ENCODE assay signal across 24 cellular contexts in the genomic region with DNA sequence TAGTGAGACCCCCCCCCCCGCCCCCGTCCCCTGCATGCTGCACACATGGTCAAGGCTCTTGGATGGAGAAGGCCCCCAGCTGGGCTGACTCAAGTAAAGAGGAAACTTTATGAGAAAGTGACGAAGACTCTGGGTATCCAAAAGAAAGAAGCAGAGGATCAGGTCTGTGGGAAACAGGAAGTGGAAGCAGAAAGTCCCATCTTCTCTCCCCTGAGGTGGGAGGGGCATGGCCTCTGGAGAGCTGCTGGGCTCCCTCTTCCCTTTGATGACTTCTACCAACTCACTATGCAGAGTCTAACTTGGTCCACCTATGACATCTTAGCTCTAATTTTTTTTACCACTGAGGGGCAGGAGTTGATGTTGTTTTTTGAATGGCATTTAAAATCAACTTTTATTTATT. TPM values are rescaled to one million over a fixed set of nuclear protein-coding genes. Genes with fewer than 3 reads are reported as not detected.
DNase-seq lines count a peak whose midpoint lies in the region; ATAC-seq and TF ChIP-seq lines count a peak whose summit lies in the region.
"Had no signal": no experiment of that assay in that cellular context is flagged by ENCODE, and none has a peak within 500 bp of the region (broad histone marks: within the 10 kb centered on the region; RNA-seq: fewer than 3 reads in every experiment).

No MANE protein-coding gene starts in this region.

- H3K4me3 ChIP-seq in cardiac muscle cell (no peak overlapping the region), PC-3 (ENCODE audit: low read length) (no peak overlapping the region), testis (no peak overlapping the region)
- H3K4me3 ChIP-seq: ovary, SJSA1, vagina had no signal

- H3K9me3 Mint-ChIP-seq in neural crest cell: no peaks in the 10 kb centered on the region
- no peaks in the 10 kb centered on the region for H3K9me3 Mint-ChIP-seq in activated CD4-positive, alpha-beta T cell treated with anti-CD3 and anti-CD28 coated beads, Interleukin-2, amount 10 ng/mL, durations not matched to agents 7 days and 5 days
- H3K9me3 Mint-ChIP-seq: activated naive CD4-positive, alpha-beta T cell treated with anti-CD3 and anti-CD28 coated beads, Interleukin-2, amount 50 U/mL, for 72 hours; dendritic cell treated with granulocyte-macrophage colony-stimulating factor and Interleukin-4, amounts not matched to agents 40 ng/mL and 50 ng/mL, for 4 days; natural killer cell treated with Interleukin-12 subunit alpha and Interleukin-12 subunit beta and Interleukin-15 and Interleukin-18, amount 100 ng/mL, for 72 hours; stimulated activated memory B cell treated with anti-CD40 and anti-IgM and Interleukin-4, amounts not matched to agents 10 μg/mL and 1 μg/mL and 100 μg/mL, for 72 hours had no signal

- no TSS peak for BruUV-seq in PC-3 (replicated peaks; lab: Mats Ljungman, UMichigan)

- DNase-seq in cardiac muscle cell (ENCODE audit: low read depth in 1 of 2, low spot score in 1 of 2): no peak
- no peak for DNase-seq in Right ventricle myocardium superior
- DNase-seq in M059J (ENCODE audit: low read depth): peak; percentile 28
- peak; percentile 18 for DNase-seq in PC-3
- DNase-seq in neural crest cell (ENCODE audit: low read depth, low spot score): no peak
- no peak for DNase-seq in G401 (ENCODE audit: low spot score)
- DNase-seq in testis: no peak
- no peak for DNase-seq in activated CD4-positive, alpha-beta T cell treated with anti-CD3 and anti-CD28 coated beads, Interleukin-2, amount 10 ng/mL, durations not matched to agents 7 days and 5 days
- DNase-seq: activated CD4-positive, alpha-beta T cell treated with anti-CD3 and anti-CD28 coated beads, Interleukin-2, amount 50 U/mL, for 1 hour; aorta; Caco-2; NCI-H1436; NCI-H446 treated with DMSO at 0.1 percent for 48 hours; ovary; right cardiac atrium; stimulated activated CD4-positive, alpha-beta T cell treated with anti-CD3 and anti-CD28 coated beads, Interleukin-4, amount 100 ng/mL, for 1 hour; T-helper 17 cell had no signal

- WGBS in testis, 2 donors: 76% methylated on average over 3 of the region's 3 CpGs

- peaks cover 73% of the 10 kb centered on the region for H3K4me1 ChIP-seq in cardiac muscle cell (ENCODE audit: low read depth)
- H3K4me1 ChIP-seq in PC-3 (ENCODE audit: insufficient read depth, low read length): no peaks in the 10 kb centered on the region
- peaks cover 17% of the 10 kb centered on the region for H3K4me1 ChIP-seq in testis
- H3K4me1 ChIP-seq: SJSA1 had no signal

- no peaks in the 10 kb centered on the region for H3K27me3 Mint-ChIP-seq in neural crest cell (ENCODE audit: low read depth)
- H3K27me3 Mint-ChIP-seq in activated CD4-positive, alpha-beta T cell treated with anti-CD3 and anti-CD28 coated beads, Interleukin-2, amount 10 ng/mL, durations not matched to agents 7 days and 5 days: no peaks in the 10 kb centered on the region
- H3K27me3 Mint-ChIP-seq: stimulated activated memory B cell treated with anti-CD40 and anti-IgM and Interleukin-4, amounts not matched to agents 10 μg/mL and 1 μg/mL and 100 μg/mL, for 72 hours; T-helper 17 cell had no signal

- H3K4me3 Mint-ChIP-seq in neural crest cell: peak overlapping the region; percentile 41
- no peak overlapping the region for H3K4me3 Mint-ChIP-seq in activated CD4-positive, alpha-beta T cell treated with anti-CD3 and anti-CD28 coated beads, Interleukin-2, amount 10 ng/mL, durations not matched to agents 7 days and 5 days
- H3K4me3 Mint-ChIP-seq: dendritic cell treated with granulocyte-macrophage colony-stimulating factor and Interleukin-4, amounts not matched to agents 40 ng/mL and 50 ng/mL, for 4 days; natural killer cell treated with Interleukin-12 subunit alpha and Interleukin-12 subunit beta and Interleukin-15 and Interleukin-18, amount 100 ng/mL, for 72 hours; stimulated activated memory B cell treated with anti-CD40 and anti-IgM and Interleukin-4, amounts not matched to agents 10 μg/mL and 1 μg/mL and 100 μg/mL, for 72 hours; T-helper 17 cell had no signal

- H3K27ac Mint-ChIP-seq in neural crest cell (ENCODE audit: unreplicated experiment): no peak overlapping the region
- no peak overlapping the region for H3K27ac Mint-ChIP-seq in activated CD4-positive, alpha-beta T cell treated with anti-CD3 and anti-CD28 coated beads, Interleukin-2, amount 10 ng/mL, durations not matched to agents 7 days and 5 days
- H3K27ac Mint-ChIP-seq: dendritic cell treated with granulocyte-macrophage colony-stimulating factor and Interleukin-4, amounts not matched to agents 40 ng/mL and 50 ng/mL, for 4 days; natural killer cell treated with Interleukin-12 subunit alpha and Interleukin-12 subunit beta and Interleukin-15 and Interleukin-18, amount 100 ng/mL, for 72 hours; T-helper 17 cell had no signal

- no peak overlapping the region for H3K9ac ChIP-seq in PC-3 (ENCODE audit: low read length)

- CTCF ChIA-PET in PC-3 (lab: Charles Lee): no interaction called here
- CTCF ChIA-PET in activated CD4-positive, alpha-beta T cell treated with anti-CD3 and anti-CD28 coated beads, Interleukin-2, amount 10 ng/mL, durations not matched to agents 7 days and 5 days (lab: Charles Lee): no interaction called here

- H3K27ac ChIP-seq in cardiac muscle cell (peak overlapping the region; percentile 87), PC-3 (ENCODE audit: low read length) (no peak overlapping the region), testis (no peak overlapping the region)
- H3K27ac ChIP-seq: ovary, SJSA1, vagina had no signal

- H4K20me1 ChIP-seq in PC-3 (ENCODE audit: low read length): no peaks in the 10 kb centered on the region

- no peak for TF ChIP-seq CTCF in cardiac muscle cell (IDR thresholded peaks at IDR 0.05; ENCODE audit: low read depth, low read length)
- TF ChIP-seq CTCF in PC-3 (conservative IDR thresholded peaks at IDR 0.05; ENCODE audit: low read depth, low read length): no peak
- no peak for TF ChIP-seq CTCF in neural crest cell (conservative IDR thresholded peaks at IDR 0.05)
- no peak for TF ChIP-seq CTCF in testis (IDR thresholded peaks at IDR 0.05)

- no peaks in the 10 kb centered on the region for H3K9me3 ChIP-seq in cardiac muscle cell (ENCODE audit: low read depth)
- no peaks in the 10 kb centered on the region for H3K9me3 ChIP-seq in PC-3 (ENCODE audit: low read length)
- H3K9me3 ChIP-seq in testis: no peaks in the 10 kb centered on the region
- H3K9me3 ChIP-seq: Caco-2, ovary, SJSA1, vagina had no signal

- peaks cover 4% of the 10 kb centered on the region for H3K36me3 Mint-ChIP-seq in neural crest cell (ENCODE audit: low read depth)
- H3K36me3 Mint-ChIP-seq in activated CD4-positive, alpha-beta T cell treated with anti-CD3 and anti-CD28 coated beads, Interleukin-2, amount 10 ng/mL, durations not matched to agents 7 days and 5 days (ENCODE audit: low read depth): peaks cover 1% of the 10 kb centered on the region
- H3K36me3 Mint-ChIP-seq: activated naive CD4-positive, alpha-beta T cell treated with anti-CD3 and anti-CD28 coated beads, Interleukin-2, amount 50 U/mL, for 72 hours; natural killer cell treated with Interleukin-12 subunit alpha and Interleukin-12 subunit beta and Interleukin-15 and Interleukin-18, amount 100 ng/mL, for 72 hours had no signal

- POLR2A ChIA-PET in PC-3 (lab: Charles Lee; ENCODE audit: unreplicated experiment): no interaction called here
- POLR2A ChIA-PET in activated CD4-positive, alpha-beta T cell treated with anti-CD3 and anti-CD28 coated beads, Interleukin-2, amount 10 ng/mL, durations not matched to agents 7 days and 5 days (lab: Charles Lee): no interaction called here

- H3K4me1 Mint-ChIP-seq in neural crest cell: peaks cover 21% of the 10 kb centered on the region
- H3K4me1 Mint-ChIP-seq in activated CD4-positive, alpha-beta T cell treated with anti-CD3 and anti-CD28 coated beads, Interleukin-2, amount 10 ng/mL, durations not matched to agents 7 days and 5 days: no peaks in the 10 kb centered on the region

- in situ Hi-C loops in G401 (cut with HindIII; ENCODE audit: low sequenced_read_pairs): no loop called here

- TF ChIP-seq POLR2A in testis (IDR thresholded peaks at IDR 0.05): no peak

- H2AFZ ChIP-seq in PC-3 (ENCODE audit: low read length): no peak overlapping the region

- no peaks in the 10 kb centered on the region for H3F3A ChIP-seq in PC-3 (ENCODE audit: low read length, unreplicated experiment)

- no peaks in the 10 kb centered on the region for H3K9me2 ChIP-seq in PC-3 (replicated peaks; ENCODE audit: low read length)

- intact Hi-C loops in Right ventricle myocardium superior (cut with DNase I): no loop called here
- intact Hi-C loops in PC-3 (cut with micrococcal nuclease): no loop called here
- intact Hi-C loops in testis (cut with DNase I; ENCODE audit: low total_unique reads): no loop called here

- H3K27me3 ChIP-seq in cardiac muscle cell (no peaks in the 10 kb centered on the region), PC-3 (ENCODE audit: low read length) (no peaks in the 10 kb centered on the region), testis (no peaks in the 10 kb centered on the region)
- H3K27me3 ChIP-seq: ovary, SJSA1, vagina had no signal

- ATAC-seq in Right ventricle myocardium superior (ENCODE audit: poor library complexity): no peak
- peak; percentile 23; the same call in 1 of the 2 replicates for ATAC-seq in PC-3
- ATAC-seq: activated naive CD4-positive, alpha-beta T cell treated with anti-CD3 and anti-CD28 coated beads, Interleukin-2, amount 50 U/mL, for 72 hours; natural killer cell treated with Interleukin-12 subunit alpha and Interleukin-12 subunit beta and Interleukin-15 and Interleukin-18, amount 100 ng/mL, for 72 hours; Panc1; right cardiac atrium; stimulated activated memory B cell treated with anti-CD40 and anti-IgM and Interleukin-4, amounts not matched to agents 10 μg/mL and 1 μg/mL and 100 μg/mL, for 72 hours; T-helper 17 cell had no signal

- H3K36me3 ChIP-seq in cardiac muscle cell (no peaks in the 10 kb centered on the region), PC-3 (ENCODE audit: low read depth, low read length) (peaks cover 4% of the 10 kb centered on the region; the same call in 1 of the 2 replicates), testis (ENCODE audit: low read depth, missing control alignments) (no peaks in the 10 kb centered on the region)
- H3K36me3 ChIP-seq: ovary, SJSA1, vagina had no signal

- no peaks in the 10 kb centered on the region for H3K79me2 ChIP-seq in PC-3 (ENCODE audit: low read length)

- H3K4me2 ChIP-seq in PC-3 (ENCODE audit: low read length): no peak overlapping the region

RNA-seq across cellular contexts. Expression of a gene that starts 42.7 kb away (rescaled TPM):
- 11.3 and 12.6 TPM in 2 replicates for total RNA-seq in cardiac muscle cell
- 9.7 and 16.6 TPM in 2 replicates for polyA plus RNA-seq in cardiac muscle cell
- total RNA-seq in Right ventricle myocardium superior: 21.9 TPM
- 10.2 and 16.1 TPM in 2 replicates for total RNA-seq in M059J (2014; rRNA removed; shearing (Covaris generic))
- 21.9 and 25.3 TPM in 2 replicates for total RNA-seq in PC-3 (2014; rRNA removed)
- total RNA-seq in neural crest cell: 14.0 and 14.8 TPM in 2 replicates
- 8.6 and 14.8 TPM in 2 replicates for total RNA-seq in G401 (2014; rRNA removed; shearing (Covaris generic))
- 10 to 100 TPM in 1 of 2 donors, 1 to 10 TPM in 1; 8.2 to 13.9 TPM for total RNA-seq in testis
- 9.9 TPM for polyA plus RNA-seq in testis (ENCODE audit: insufficient read depth, low read depth, low replicate concordance)
- total RNA-seq in activated CD4-positive, alpha-beta T cell treated with anti-CD3 and anti-CD28 coated beads, Interleukin-2, amount 10 ng/mL, durations not matched to agents 7 days and 5 days: 10 to 100 TPM; 13.6 to 15.4 TPM

RNA-seq across cellular contexts. Expression of a gene that starts 56.2 kb away (rescaled TPM):
- 293 and 373 TPM in 2 replicates for total RNA-seq in cardiac muscle cell
- 192 and 243 TPM in 2 replicates for polyA plus RNA-seq in cardiac muscle cell
- 149 TPM for total RNA-seq in Right ventricle myocardium superior
- 230 and 254 TPM in 2 replicates for total RNA-seq in M059J (2014; rRNA removed; shearing (Covaris generic))
- total RNA-seq in PC-3 (2014; rRNA removed): 536 and 538 TPM in 2 replicates
- 313 and 329 TPM in 2 replicates for total RNA-seq in neural crest cell
- total RNA-seq in G401 (2014; rRNA removed; shearing (Covaris generic)): 156 and 218 TPM in 2 replicates
- 100 to 1,000 TPM; 199 to 224 TPM for total RNA-seq in testis
- 109 TPM for polyA plus RNA-seq in testis (ENCODE audit: insufficient read depth, low read depth, low replicate concordance)
- total RNA-seq in activated CD4-positive, alpha-beta T cell treated with anti-CD3 and anti-CD28 coated beads, Interleukin-2, amount 10 ng/mL, durations not matched to agents 7 days and 5 days: 100 to 1,000 TPM; 167 to 187 TPM

Comparison
In these comparisons a context has a peak if more than half of its experiments do, and no peak if none do; other contexts are left out.
1. DNase-seq: peak in M059J (single experiment) and PC-3 (single experiment); none in cardiac muscle cell (0 of 2), Right ventricle myocardium superior (single experiment), neural crest cell (single experiment), G401 (single experiment), testis (single experiment) and activated CD4-positive, alpha-beta T cell treated with anti-CD3 and anti-CD28 coated beads, Interleukin-2, amount 10 ng/mL, durations not matched to agents 7 days and 5 days (single experiment).